ENCODE assay signal across 15 cellular contexts in the genomic region with DNA sequence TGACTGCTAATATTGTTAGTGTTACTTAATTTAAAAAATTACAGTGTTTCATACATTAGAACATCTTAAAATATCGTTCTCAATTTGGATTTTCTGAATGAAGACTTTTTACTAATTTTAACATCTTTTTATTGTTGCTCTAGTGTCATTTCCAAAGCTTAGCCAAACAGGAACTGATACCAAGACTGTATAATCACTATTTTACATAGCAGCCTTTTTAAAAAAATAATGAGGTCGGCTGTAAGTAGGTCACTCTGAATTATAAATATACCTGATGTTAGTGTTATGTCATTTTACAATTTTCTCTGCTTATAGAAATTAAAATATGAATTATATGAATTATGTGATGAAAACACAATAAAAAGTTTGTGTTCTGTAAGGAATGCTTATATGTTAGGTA.
DNase-seq lines count a peak whose midpoint lies in the region; ATAC-seq and TF ChIP-seq lines count a peak whose summit lies in the region.
"Had no signal": no experiment of that assay in that cellular context is flagged by ENCODE, and none has a peak within 500 bp of the region (broad histone marks: within the 10 kb centered on the region; RNA-seq: fewer than 3 reads in every experiment).

No MANE protein-coding gene starts in this region.

- ATAC-seq in GM19452 (IDR thresholded peaks at IDR 0.05; ENCODE audit: unreplicated experiment): peak; percentile 65
- ATAC-seq in HG02763 (IDR thresholded peaks at IDR 0.05; ENCODE audit: unreplicated experiment): peak; percentile 70
- ATAC-seq in HG03460 (IDR thresholded peaks at IDR 0.05; ENCODE audit: unreplicated experiment): peak; percentile 73
- no peak for ATAC-seq in GM21423 (IDR thresholded peaks at IDR 0.05; ENCODE audit: unreplicated experiment)
- ATAC-seq: effector memory CD8-positive, alpha-beta T cell; gastroesophageal sphincter had no signal

- peak; percentile 28 for DNase-seq in GM13977 (ENCODE audit: low spot score)
- no peak for DNase-seq in DMS79 treated with DMSO at 0.1 percent for 48 hours (lab: John Stamatoyannopoulos, UW)
- DNase-seq in COLO829 (ENCODE audit: low spot score): no peak
- DNase-seq in NK-92 (lab: John Stamatoyannopoulos, UW; ENCODE audit: unreplicated experiment): no peak
- DNase-seq: activated T-cell treated with anti-CD3 and anti-CD28 coated beads, Interleukin-2, amount 50 U/mL, for 48 hours; effector memory CD8-positive, alpha-beta T cell; NK-92 treated with Interleukin-12 subunit alpha and Interleukin-12 subunit beta, amount 100 ng/mL, for 24 hours; retina; stimulated activated CD4-positive, alpha-beta T cell treated with anti-CD3 and anti-CD28 coated beads, Interleukin-2, amount 100 ng/mL, for 48 hours; stimulated activated naive CD4-positive, alpha-beta T cell treated with Interleukin-2 at 50 U/mL for 16 hours had no signal

- in situ Hi-C loops in GM13977 (cut with MboI; ENCODE audit: low pct_unique_long_range_greater_than_20kb, low sequenced_read_pairs, unreplicated experiment): no loop called here

- no peak for TF ChIP-seq CTCF in GM13977 (IDR thresholded peaks at IDR 0.05; ENCODE audit: extremely low read depth, insufficient read depth, missing control alignments)
